Comparison of ENCODE assay signal across 1 cellular context in the genomic region with DNA sequence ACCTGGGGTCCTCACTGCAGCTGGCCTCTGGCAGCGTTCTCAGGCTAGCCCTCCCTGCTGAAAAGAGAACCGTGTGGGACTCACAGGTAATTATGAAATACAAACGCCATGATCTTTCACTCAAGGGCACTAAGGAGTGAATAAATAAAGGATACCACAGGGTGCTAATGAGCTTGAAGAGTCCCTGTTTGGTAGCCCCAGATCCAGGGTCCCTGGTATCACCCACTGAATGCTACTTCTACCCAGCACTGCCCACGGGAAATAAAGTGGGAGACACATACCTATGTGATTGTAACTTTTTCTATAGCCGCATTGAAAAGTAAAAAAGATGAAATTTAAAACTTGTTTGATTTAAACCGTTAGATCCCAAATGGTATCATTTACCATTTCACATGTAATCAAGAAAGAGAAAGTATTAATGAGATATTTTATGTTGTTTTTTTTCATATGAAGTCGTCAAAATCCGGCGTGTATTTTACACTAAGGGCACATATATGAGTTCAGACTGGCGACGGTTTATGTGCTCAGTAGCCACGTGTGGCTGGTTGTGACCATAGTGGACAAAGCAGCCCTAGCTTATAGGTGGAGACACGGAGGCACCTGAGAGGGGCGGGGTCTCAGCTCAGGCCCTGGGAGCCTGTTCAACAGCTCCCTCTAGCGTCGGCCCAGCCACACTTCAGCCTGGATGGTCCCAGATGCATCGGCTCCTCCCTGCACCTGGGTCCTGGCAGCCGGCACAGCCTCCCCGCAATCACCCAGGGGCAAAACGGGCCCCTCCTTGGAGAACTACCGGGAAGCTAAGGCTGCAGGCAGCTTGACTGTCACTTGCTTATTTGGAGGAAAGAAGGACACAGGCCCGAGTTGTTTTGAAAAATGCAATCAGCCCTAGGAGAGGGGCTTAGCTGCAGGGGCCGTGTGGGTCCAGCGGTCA.
TF ChIP-seq lines count a peak whose summit lies in the region.

No MANE protein-coding gene starts in this region.

TF ChIP-seq in liver, 16 proteins besides CTCF, POLR2A, EP300 and RAD21 (continued from another document):
- TF ChIP-seq FOXA1 (IDR thresholded peaks at IDR 0.05) (no peak), TAF1 (conservative IDR thresholded peaks at IDR 0.05) (no peak), EGR1 (IDR thresholded peaks at IDR 0.05; ENCODE audit: low read depth in 2 of 2) (no peak), YY1 (IDR thresholded peaks at IDR 0.05) (no peak), GABPA (IDR thresholded peaks at IDR 0.05 in 1 of 2, conservative IDR thresholded peaks at IDR 0.05 in 1 of 2) (no peak), RXRA (IDR thresholded peaks at IDR 0.05) (peak in 1 of 2 donors; percentile 36), HNF4G (IDR thresholded peaks at IDR 0.05) (no peak), NR2F2 (IDR thresholded peaks at IDR 0.05) (peak; percentile 16)
- TF ChIP-seq, protein P1, sequence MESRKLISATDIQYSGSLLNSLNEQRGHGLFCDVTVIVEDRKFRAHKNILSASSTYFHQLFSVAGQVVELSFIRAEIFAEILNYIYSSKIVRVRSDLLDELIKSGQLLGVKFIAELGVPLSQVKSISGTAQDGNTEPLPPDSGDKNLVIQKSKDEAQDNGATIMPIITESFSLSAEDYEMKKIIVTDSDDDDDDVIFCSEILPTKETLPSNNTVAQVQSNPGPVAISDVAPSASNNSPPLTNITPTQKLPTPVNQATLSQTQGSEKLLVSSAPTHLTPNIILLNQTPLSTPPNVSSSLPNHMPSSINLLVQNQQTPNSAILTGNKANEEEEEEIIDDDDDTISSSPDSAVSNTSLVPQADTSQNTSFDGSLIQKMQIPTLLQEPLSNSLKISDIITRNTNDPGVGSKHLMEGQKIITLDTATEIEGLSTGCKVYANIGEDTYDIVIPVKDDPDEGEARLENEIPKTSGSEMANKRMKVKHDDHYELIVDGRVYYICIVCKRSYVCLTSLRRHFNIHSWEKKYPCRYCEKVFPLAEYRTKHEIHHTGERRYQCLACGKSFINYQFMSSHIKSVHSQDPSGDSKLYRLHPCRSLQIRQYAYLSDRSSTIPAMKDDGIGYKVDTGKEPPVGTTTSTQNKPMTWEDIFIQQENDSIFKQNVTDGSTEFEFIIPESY (IDR thresholded peaks at IDR 0.05), result no peak
- TF ChIP-seq, protein P2, sequence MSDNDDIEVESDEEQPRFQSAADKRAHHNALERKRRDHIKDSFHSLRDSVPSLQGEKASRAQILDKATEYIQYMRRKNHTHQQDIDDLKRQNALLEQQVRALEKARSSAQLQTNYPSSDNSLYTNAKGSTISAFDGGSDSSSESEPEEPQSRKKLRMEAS (IDR thresholded peaks at IDR 0.05), result no peak
